21 cellular contexts compared by ENCODE assay signal in the genomic region with DNA sequence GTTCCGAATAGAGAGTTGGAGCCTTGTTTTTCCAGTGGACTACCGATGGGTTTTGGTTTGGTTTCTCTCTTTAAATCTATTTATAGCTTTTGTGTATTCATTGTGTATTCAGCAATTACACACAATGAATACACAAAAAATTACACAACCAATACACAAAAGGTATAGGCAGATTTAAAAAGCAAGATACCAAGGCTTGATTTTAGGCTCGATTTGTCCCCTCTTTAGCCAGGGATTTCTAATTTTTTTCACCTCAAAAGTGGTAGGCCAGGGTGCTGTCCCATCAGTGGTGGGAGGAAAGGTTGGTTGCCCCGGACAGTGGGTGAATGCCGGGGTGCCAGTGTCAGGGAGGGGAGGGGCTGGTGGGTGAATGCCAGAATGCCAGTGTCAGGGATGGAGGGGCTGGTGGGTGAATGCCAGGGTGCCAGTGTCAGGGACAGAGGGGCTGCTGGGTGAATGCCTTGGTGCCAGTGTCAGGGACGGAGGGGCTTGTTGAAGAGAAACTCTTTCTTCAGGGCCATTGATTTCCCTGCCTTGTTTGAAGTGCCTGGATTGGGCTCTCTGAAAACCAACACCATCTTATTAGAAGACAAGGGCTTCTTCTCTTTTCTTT.
DNase-seq lines count a peak whose midpoint lies in the region; ATAC-seq and TF ChIP-seq lines count a peak whose summit lies in the region.
"Had no signal": no experiment of that assay in that cellular context is flagged by ENCODE, and none has a peak within 500 bp of the region (broad histone marks: within the 10 kb centered on the region; RNA-seq: fewer than 3 reads in every experiment).

No MANE protein-coding gene starts in this region.

- H3K4me1 ChIP-seq in spleen = peaks cover 0 to 5% (median 3%) of the 10 kb centered on the region in 6 donors

- 80 to 90% (median 86%) methylated on average over 6 of the region's 6 CpGs for WGBS in spleen, 5 donors

- H3K27me3 ChIP-seq in spleen (replicated peaks in 1 of 7) = peaks cover 0 to 19% (median 0%) of the 10 kb centered on the region in 7 donors
- H3K27me3 ChIP-seq: cardiac muscle cell had no signal

- H3K27ac ChIP-seq in spleen = no peak overlapping the region
- H3K27ac ChIP-seq: cardiac muscle cell, epithelial cell of prostate, heart left ventricle had no signal

- peak; percentile 12 for DNase-seq in activated naive CD4-positive, alpha-beta T cell treated with anti-CD3 and anti-CD28 coated beads, Interleukin-2, amount 50 U/mL, for 16 hours
- DNase-seq in activated naive CD4-positive, alpha-beta T cell (lab: John Stamatoyannopoulos, UW) = no peak
- DNase-seq in GM19238 (ENCODE audit: insufficient read length, low spot score) = peak; percentile 13
- peak; percentile 35 for DNase-seq in left ventricle myocardium superior
- peak; percentile 81 for DNase-seq in spleen
- DNase-seq in mucosa of gallbladder (ENCODE audit: low spot score) = no peak
- DNase-seq: anterior cingulate cortex; HFFc6; Kasumi-1; NCI-H1048; NCI-H187; NCI-H226; NCI-H748 treated with DMSO at 0.1 percent for 48 hours; stimulated activated CD4-positive, alpha-beta T cell treated with anti-CD3 and anti-CD28 coated beads, Interleukin-2, amount 100 ng/mL, for 48 hours; stimulated activated naive CD4-positive, alpha-beta T cell had no signal

- no peak overlapping the region for H3K4me3 ChIP-seq in spleen
- H3K4me3 ChIP-seq: cardiac muscle cell, heart left ventricle, smooth muscle cell had no signal

- no peak for ATAC-seq in left ventricle myocardium superior
- ATAC-seq in GM19328 (IDR thresholded peaks at IDR 0.05; ENCODE audit: unreplicated experiment) = no peak
- no peak for ATAC-seq in HG03457 (IDR thresholded peaks at IDR 0.05; ENCODE audit: unreplicated experiment)

- H3K9me3 ChIP-seq in spleen = no peaks in the 10 kb centered on the region
- H3K9me3 ChIP-seq: heart left ventricle had no signal

- intact Hi-C loops in left ventricle myocardium superior (cut with micrococcal nuclease) = loop anchor here (10.0 kb wide), 1 partner anchor 49 kb away; no protein-coding TSS in a partner anchor
- intact Hi-C loops in spleen (cut with DNase I; ENCODE audit: low total_unique reads) = no loop called here

- no peak for TF ChIP-seq CTCF in spleen (IDR thresholded peaks at IDR 0.05 in 8 of 11, conservative IDR thresholded peaks at IDR 0.05 in 3 of 11)

- no peaks in the 10 kb centered on the region for H3K36me3 ChIP-seq in spleen
- H3K36me3 ChIP-seq: heart left ventricle had no signal

- no peak for TF ChIP-seq POLR2A in spleen (IDR thresholded peaks at IDR 0.05)

Comparison
In these comparisons a context has a peak if more than half of its experiments do, and no peak if none do; other contexts are left out.
1. DNase-seq: peak in activated naive CD4-positive, alpha-beta T cell treated with anti-CD3 and anti-CD28 coated beads, Interleukin-2, amount 50 U/mL, for 16 hours (single experiment), GM19238 (single experiment), left ventricle myocardium superior (single experiment) and spleen (single experiment); none in activated naive CD4-positive, alpha-beta T cell (0 of 4) and mucosa of gallbladder (single experiment).